In genomic region chr4:6732441-6733357, GRCh38 we compare ENCODE assay signal across 9 cellular contexts. TPM values are rescaled to one million over a fixed set of nuclear protein-coding genes. Genes with fewer than 3 reads are reported as not detected.
DNase-seq lines count a peak whose midpoint lies in the region; ATAC-seq and TF ChIP-seq lines count a peak whose summit lies in the region.
"Had no signal": no experiment of that assay in that cellular context is flagged by ENCODE, and none has a peak within 500 bp of the region (broad histone marks: within the 10 kb centered on the region; RNA-seq: fewer than 3 reads in every experiment).

No MANE protein-coding gene starts in this region.

- no peak for ATAC-seq in HG02981 (IDR thresholded peaks at IDR 0.05; ENCODE audit: unreplicated experiment)

- peak; percentile 93 for DNase-seq in AG10803 (ENCODE audit: low read depth)
- DNase-seq in NOMO-1 treated with DMSO at 0.1 percent for 48 hours (lab: John Stamatoyannopoulos, UW; ENCODE audit: unreplicated experiment) = peak; percentile 50
- DNase-seq in erythroblast (lab: John Stamatoyannopoulos, UW) = peak; percentile 95 to 96
- peak; percentile 91 for DNase-seq in myocyte (ENCODE audit: low read depth)
- no peak for DNase-seq in GM19238 (ENCODE audit: insufficient read length, low spot score)
- no peak for DNase-seq in NCI-H1048 (lab: John Stamatoyannopoulos, UW)
- no peak for DNase-seq in activated naive CD4-positive, alpha-beta T cell treated with Interleukin-2 at 50 U/mL for 16 hours
- DNase-seq: NCI-H1436 had no signal

- TF ChIP-seq POLR2A in erythroblast (IDR thresholded peaks at IDR 0.05; ENCODE audit: low read length) = peak; percentile 76

- no peak overlapping the region for H3K4me3 ChIP-seq in AG10803 (ENCODE audit: low read length)

- no peak for TF ChIP-seq CTCF in AG10803 (conservative IDR thresholded peaks at IDR 0.05; ENCODE audit: low read length)

RNA-seq across cellular contexts. Expression of gene BLOC1S4, which starts 16.7 kb away (rescaled TPM):
- total RNA-seq in myocyte = 32.8 and 35.1 TPM in 2 replicates
- 16.0 TPM for polyA plus RNA-seq in myocyte (2012)

RNA-seq across cellular contexts. Expression of gene MRFAP1L1, which starts 23.0 kb away (rescaled TPM):
- 69.2 and 71.9 TPM in 2 replicates for total RNA-seq in myocyte
- polyA plus RNA-seq in myocyte (2012) = 46.6 TPM

RNA-seq across cellular contexts. Expression of gene S100P, which starts 39.0 kb away (rescaled TPM):
- total RNA-seq in myocyte = not detected in 2 replicates
- 0.28 TPM for polyA plus RNA-seq in myocyte (2012)

RNA-seq across cellular contexts. Expression of gene KIAA0232, which starts 49.8 kb away (rescaled TPM):
- total RNA-seq in myocyte = 64.2 and 73.7 TPM in 2 replicates
- 16.5 TPM for polyA plus RNA-seq in myocyte (2012)

Comparison
In these comparisons a context has a peak if more than half of its experiments do, and no peak if none do; other contexts are left out.
1. DNase-seq: peak in AG10803 (single experiment), NOMO-1 treated with DMSO at 0.1 percent for 48 hours (single experiment), erythroblast (2 of 2) and myocyte (single experiment); none in GM19238 (single experiment), NCI-H1048 (single experiment) and activated naive CD4-positive, alpha-beta T cell treated with Interleukin-2 at 50 U/mL for 16 hours (single experiment).